Comparison of ENCODE assay signal across 6 cellular contexts in genomic region chr15:45034600-45035375, GRCh38. TPM values are rescaled to one million over a fixed set of nuclear protein-coding genes. Genes with fewer than 3 reads are reported as not detected.
DNase-seq lines count a peak whose midpoint lies in the region; ATAC-seq, FAIRE-seq and TF ChIP-seq lines count a peak whose summit lies in the region.
"Not testable (repeated sequence)": the region's sequence is repeated elsewhere in the genome, so short reads cannot be mapped to it uniquely, and the experiment has no call there.

No MANE protein-coding gene starts in this region.

- H3K9ac ChIP-seq in Karpas-422 (ENCODE audit: low read length); K562 (ENCODE audit: insufficient read depth in 1 of 2, low read depth in 2 of 2, low read length in 2 of 2); HepG2 (ENCODE audit: insufficient read depth, low read depth, low read length): not testable (repeated sequence)

- H3K9me2 ChIP-seq in Karpas-422 (replicated peaks; ENCODE audit: insufficient read depth, low read length), result not testable (repeated sequence)

- H3K79me2 ChIP-seq in Karpas-422 (ENCODE audit: low read length), result peaks cover 32% of the 10 kb centered on the region
- not testable (repeated sequence) for H3K79me2 ChIP-seq in K562 (ENCODE audit: control insufficient read depth, insufficient read depth, low read length); HepG2 (ENCODE audit: insufficient read depth, low read length)

- H3K4me2 ChIP-seq in Karpas-422 (ENCODE audit: low read depth, low read length, poor library complexity, severe bottlenecking); K562 (ENCODE audit: insufficient read depth, low read length); HepG2 (ENCODE audit: low read depth, low read length): not testable (repeated sequence)

- ATAC-seq in K562; HepG2; natural killer cell treated with Interleukin-12 subunit alpha and Interleukin-12 subunit beta and Interleukin-15 and Interleukin-18, amount 100 ng/mL, for 72 hours: not testable (repeated sequence)

- 95% methylated on average over 25 of the region's 56 CpGs for WGBS in K562 (ENCODE audit: insufficient coverage, low coverage, missing lambda C conversion rate)
- 99% methylated on average over 16 of the region's 56 CpGs for WGBS in HepG2 (ENCODE audit: low lambda C conversion rate)
- WGBS in thyroid gland, 2 donors, result 81 to 91% methylated on average over 14 to 50 of the region's 56 CpGs

- not testable (repeated sequence) for TF ChIP-seq CTCF in C4-2B (conservative IDR thresholded peaks at IDR 0.05); K562 (IDR thresholded peaks at IDR 0.05 in 2 of 3, conservative IDR thresholded peaks at IDR 0.05 in 1 of 3; ENCODE audit: insufficient read depth in 2 of 3, low read depth in 1 of 3, low read length in 3 of 3); HepG2 (CRISPR knock-in tag; IDR thresholded peaks at IDR 0.05); thyroid gland (IDR thresholded peaks at IDR 0.05)

- H3K36me3 ChIP-seq in Karpas-422 (ENCODE audit: insufficient read depth, low read length) (peaks cover 15% of the 10 kb centered on the region; the same call in 1 of the 2 replicates), K562 (ENCODE audit: control insufficient read depth, insufficient read depth, low read length) (peaks cover 14% of the 10 kb centered on the region), HepG2 (replicated peaks in 1 of 2; ENCODE audit: control insufficient read depth in 1 of 2, insufficient read depth in 2 of 2, low read length in 2 of 2) (peaks cover 1 to 17% of the 10 kb centered on the region in 2 experiments; a peak in 2 of 5 replicates)
- H3K36me3 ChIP-seq in thyroid gland, result not testable (repeated sequence)

- not testable (repeated sequence) for H3K9me3 ChIP-seq in Karpas-422 (ENCODE audit: low read length); K562 (replicated peaks; ENCODE audit: control insufficient read depth, insufficient read depth, low read depth, low read length); HepG2 (ENCODE audit: low read length); thyroid gland

- POLR2A ChIA-PET in K562 (lab: Yijun Ruan, JAX), result not testable (repeated sequence)
- POLR2A ChIA-PET in HepG2 (lab: Yijun Ruan, JAX), result interaction anchor here (0.9 kb wide), 1 partner anchor 55 kb away, joined by 3 read pairs; no protein-coding TSS in a partner anchor

- not testable (repeated sequence) for H2AFZ ChIP-seq in Karpas-422 (ENCODE audit: low read length); K562 (ENCODE audit: low read depth, low read length); HepG2 (ENCODE audit: low read length)

- not testable (repeated sequence) for FAIRE-seq in K562 (lab: Jason Lieb, UNC); HepG2 (lab: Jason Lieb, UNC)

- BruUV-seq in K562 (replicated peaks; lab: Mats Ljungman, UMichigan); HepG2 (replicated peaks; lab: Mats Ljungman, UMichigan): not testable (repeated sequence)

- TF ChIP-seq POLR2A in K562 (conservative IDR thresholded peaks at IDR 0.05); HepG2 (IDR thresholded peaks at IDR 0.05; ENCODE audit: insufficient read depth in 1 of 2, low read depth in 2 of 2, low read length in 2 of 2); thyroid gland (IDR thresholded peaks at IDR 0.05): not testable (repeated sequence)

- not testable (repeated sequence) for H3K27ac Mint-ChIP-seq in natural killer cell treated with Interleukin-12 subunit alpha and Interleukin-12 subunit beta and Interleukin-15 and Interleukin-18, amount 100 ng/mL, for 72 hours

- peak; percentile 14 for DNase-seq in Karpas-422
- not testable (repeated sequence) for DNase-seq in K562 (ENCODE audit: extremely low read depth in 1 of 4, low spot score in 3 of 4); HepG2 (ENCODE audit: low spot score); natural killer cell treated with Interleukin-12 subunit alpha and Interleukin-12 subunit beta and Interleukin-15 and Interleukin-18, amount 100 ng/mL, for 72 hours (ENCODE audit: low spot score)
- peak; percentile 34 to 48 for DNase-seq in thyroid gland

- H4K20me1 ChIP-seq in Karpas-422 (ENCODE audit: insufficient read depth, low read depth, low read length); K562 (replicated peaks; ENCODE audit: control insufficient read depth, insufficient read depth, low read length); HepG2 (ENCODE audit: insufficient read depth, low read length): not testable (repeated sequence)

- H3K27ac ChIP-seq in C4-2B, result peak overlapping the region; percentile 85
- H3K27ac ChIP-seq in Karpas-422 (ENCODE audit: low read length); K562 (ENCODE audit: extremely low read depth, low read depth, low read length); HepG2 (ENCODE audit: extremely low read length, insufficient read depth, low read length): not testable (repeated sequence)
- H3K27ac ChIP-seq in thyroid gland, result peak overlapping the region; percentile 63 to 83 (median 74)

- CTCF ChIA-PET in K562 (lab: Yijun Ruan, JAX; ENCODE audit: low intra/inter-chr PET ratio); HepG2 (lab: Yijun Ruan, JAX; ENCODE audit: low intra/inter-chr PET ratio, low total read pairs): not testable (repeated sequence)

- intact Hi-C loops in K562 (cut with micrococcal nuclease); HepG2 (cut with micrococcal nuclease; ENCODE audit: unreplicated experiment): not testable (repeated sequence)
- intact Hi-C loops in thyroid gland (cut with DNase I), result loop anchor here (10.0 kb wide), 2 partner anchors 60 to 80 kb away; partner anchors contain the start of genes DUOX2 and DUOXA2

- not testable (repeated sequence) for H3K27me3 Mint-ChIP-seq in natural killer cell treated with Interleukin-12 subunit alpha and Interleukin-12 subunit beta and Interleukin-15 and Interleukin-18, amount 100 ng/mL, for 72 hours

- not testable (repeated sequence) for H3K27me3 ChIP-seq in Karpas-422 (ENCODE audit: low read length); K562 (ENCODE audit: control insufficient read depth in 2 of 2, insufficient read depth in 2 of 2, low read length in 2 of 2); HepG2 (ENCODE audit: control insufficient read depth in 1 of 2, insufficient read depth in 2 of 2, low read length in 2 of 2); thyroid gland

- H3K4me1 Mint-ChIP-seq in natural killer cell treated with Interleukin-12 subunit alpha and Interleukin-12 subunit beta and Interleukin-15 and Interleukin-18, amount 100 ng/mL, for 72 hours (ENCODE audit: low read depth in 2 of 2), result peaks cover 15 to 17% of the 10 kb centered on the region in 2 donors

- H3K9me1 ChIP-seq in K562 (ENCODE audit: control insufficient read depth, insufficient read depth, low read length), result not testable (repeated sequence)

- H3K4me3 Mint-ChIP-seq in natural killer cell treated with Interleukin-12 subunit alpha and Interleukin-12 subunit beta and Interleukin-15 and Interleukin-18, amount 100 ng/mL, for 72 hours, result peak overlapping the region; percentile 84

- H3K4me3 ChIP-seq in Karpas-422 (ENCODE audit: low read length); K562; HepG2 (replicated peaks in 1 of 3; ENCODE audit: insufficient read depth in 1 of 3, low read depth in 2 of 3, low read length in 3 of 3); thyroid gland (replicated peaks in 1 of 3): not testable (repeated sequence)

- TF ChIP-seq RAD21 in K562 (CRISPR knock-in tag; conservative IDR thresholded peaks at IDR 0.05 in 1 of 2, IDR thresholded peaks at IDR 0.05 in 1 of 2); HepG2 (CRISPR knock-in tag; IDR thresholded peaks at IDR 0.05): not testable (repeated sequence)

- not testable (repeated sequence) for H3K36me3 Mint-ChIP-seq in natural killer cell treated with Interleukin-12 subunit alpha and Interleukin-12 subunit beta and Interleukin-15 and Interleukin-18, amount 100 ng/mL, for 72 hours

- TF ChIP-seq EP300 in K562 (IDR thresholded peaks at IDR 0.05; ENCODE audit: low read length); HepG2 (IDR thresholded peaks at IDR 0.05; ENCODE audit: low read depth in 2 of 2, low read length in 2 of 2); HepG2 (CRISPR knock-in tag; IDR thresholded peaks at IDR 0.05; ENCODE audit: borderline replicate concordance): not testable (repeated sequence)

- H3K4me1 ChIP-seq in Karpas-422 (ENCODE audit: low read length); K562 (replicated peaks in 1 of 2; ENCODE audit: control insufficient read depth in 2 of 2, insufficient read depth in 2 of 2, low read length in 2 of 2): not testable (repeated sequence)
- H3K4me1 ChIP-seq in HepG2 (ENCODE audit: insufficient read depth, low read length) (peaks cover 31% of the 10 kb centered on the region), thyroid gland (peaks cover 44 to 59% of the 10 kb centered on the region in 2 donors)

- H3K9me3 Mint-ChIP-seq in natural killer cell treated with Interleukin-12 subunit alpha and Interleukin-12 subunit beta and Interleukin-15 and Interleukin-18, amount 100 ng/mL, for 72 hours, result not testable (repeated sequence)

- in situ Hi-C loops in K562 (cut with MboI); HepG2 (cut with HindIII; ENCODE audit: extremely low pct_ligation_motif_present, low pct_unique_long_range_greater_than_20kb): not testable (repeated sequence)

RNA-seq across cellular contexts. Expression of gene SORD, which starts 11.8 kb away (rescaled TPM):
- total RNA-seq in Karpas-422 (2014; rRNA removed; shearing (Covaris generic); ENCODE audit: low replicate concordance), result 33.5 and 66.4 TPM in 2 replicates
- 22.5 and 36.4 TPM in 2 replicates for total RNA-seq in K562 (2011; cell fraction: chromatin; rRNA removed; ENCODE audit: low replicate concordance)
- total RNA-seq in K562 (2011; cell fraction: nucleolus; rRNA removed), result 26.7 and 27.8 TPM in 2 replicates
- 32.0 and 36.6 TPM in 2 replicates for total RNA-seq in K562 (2011; cell fraction: nucleoplasm; rRNA removed)
- total RNA-seq in K562 (2014; rRNA removed), result 38.5 and 39.3 TPM in 2 replicates
- 22.7 and 28.3 TPM in 2 replicates for total RNA-seq in K562 (2014; rRNA removed; fragmentation: Illumina TruSeq; extraction: Trizol)
- 19.3 and 21.3 TPM in 2 replicates for total RNA-seq in K562 (2015; rRNA removed; fragmentation: Illumina TruSeq; extraction: Trizol)
- total RNA-seq in K562 (2021), result 43.8 and 44.6 TPM in 2 replicates
- polyA plus RNA-seq in K562 (2011; rRNA removed), result 62.2 and 79.2 TPM in 2 replicates
- polyA plus RNA-seq in K562 (2011; cell fraction: cytosol; rRNA removed), result 63.9 and 78.2 TPM in 2 replicates
- polyA plus RNA-seq in K562 (2011; cell fraction: nucleus; rRNA removed), result 64.5 and 74.7 TPM in 2 replicates
- polyA plus RNA-seq in K562 (2012), result 26.7 and 28.9 TPM in 2 replicates
- polyA plus RNA-seq in K562 (2014; fragmentation: Illumina TruSeq; extraction: Trizol), result 37.7 and 38.4 TPM in 2 replicates
- 10 to 100 TPM in 1 of 2 experiments, 1 to 10 TPM in 1; 5.9 to 14.1 TPM for polyA plus RNA-seq in K562 (2014; fragmentation: Nextera tagmentation; extraction: Ambion mirVana)
- 29.6 and 42.3 TPM in 2 replicates for polyA plus RNA-seq in K562 (2014; rRNA removed)
- 57.5 and 71.7 TPM in 2 replicates for polyA minus RNA-seq in K562 (2011; rRNA and poly(A)+ RNA removed)
- 36.1 and 36.4 TPM in 2 replicates for polyA minus RNA-seq in K562 (2011; cell fraction: cytosol; rRNA and poly(A)+ RNA removed)
- polyA minus RNA-seq in K562 (2011; cell fraction: nucleus; rRNA and poly(A)+ RNA removed), result 20.4 and 21.5 TPM in 2 replicates
- total RNA-seq in HepG2 (2016; rRNA removed; fragmentation: Illumina TruSeq; extraction: Trizol), result 59.1 and 104 TPM in 2 replicates
- total RNA-seq in HepG2 (2016; cell fraction: cytosol; rRNA removed; fragmentation: Illumina TruSeq; extraction: Trizol; ENCODE audit: low read depth), result 7.1 and 7.4 TPM in 2 replicates
- 59.7 and 103 TPM in 2 replicates for total RNA-seq in HepG2 (2016; cell fraction: insoluble cytoplasmic fraction; rRNA removed; fragmentation: Illumina TruSeq; extraction: Trizol)
- 22.6 and 22.9 TPM in 2 replicates for total RNA-seq in HepG2 (2016; cell fraction: membrane; rRNA removed; fragmentation: Illumina TruSeq; extraction: Trizol)
- total RNA-seq in HepG2 (2016; cell fraction: nucleus; rRNA removed; fragmentation: Illumina TruSeq; extraction: Trizol), result 46.4 and 52.3 TPM in 2 replicates
- 73.1 and 95.3 TPM in 2 replicates for polyA plus RNA-seq in HepG2 (2011; rRNA removed)
- 78.7 and 91.6 TPM in 2 replicates for polyA plus RNA-seq in HepG2 (2011; cell fraction: cytosol; rRNA removed)
- polyA plus RNA-seq in HepG2 (2011; cell fraction: nucleus; rRNA removed), result 94.1 and 102 TPM in 2 replicates
- polyA plus RNA-seq in HepG2 (2012), result 74.2 and 78.2 TPM in 2 replicates
- 10.6 and 11.4 TPM in 2 replicates for polyA plus RNA-seq in HepG2 (2016; cell fraction: cytosol; fragmentation: Illumina TruSeq; extraction: Trizol; ENCODE audit: low read depth)
- polyA plus RNA-seq in HepG2 (2016; cell fraction: insoluble cytoplasmic fraction; fragmentation: Illumina TruSeq; extraction: Trizol; ENCODE audit: low read depth), result 128 and 136 TPM in 2 replicates
- 18.9 and 20.0 TPM in 2 replicates for polyA plus RNA-seq in HepG2 (2016; cell fraction: membrane; fragmentation: Illumina TruSeq; extraction: Trizol; ENCODE audit: low read depth)
- 92.1 and 93.6 TPM in 2 replicates for polyA plus RNA-seq in HepG2 (2016; cell fraction: nucleus; fragmentation: Illumina TruSeq; extraction: Trizol; ENCODE audit: insufficient read depth, low read depth)
- 117 and 252 TPM in 2 replicates for polyA minus RNA-seq in HepG2 (2011; rRNA and poly(A)+ RNA removed; ENCODE audit: low replicate concordance)
- polyA minus RNA-seq in HepG2 (2011; cell fraction: cytosol; rRNA and poly(A)+ RNA removed), result 46.5 and 50.3 TPM in 2 replicates
- polyA minus RNA-seq in HepG2 (2011; cell fraction: nucleus; rRNA and poly(A)+ RNA removed), result 35.7 and 43.0 TPM in 2 replicates
- 10 to 100 TPM in 1 of 2 donors, 1 to 10 TPM in 1; 3.8 to 12.7 TPM for total RNA-seq in natural killer cell treated with Interleukin-12 subunit alpha and Interleukin-12 subunit beta and Interleukin-15 and Interleukin-18, amount 100 ng/mL, for 72 hours
- 100 to 1,000 TPM; 241 to 831 (median 477) TPM for total RNA-seq in thyroid gland
